ENCODE assay signal across 21 cellular contexts in genomic region chr20:23624307-23624706, GRCh38. TPM values are rescaled to one million over a fixed set of nuclear protein-coding genes. Genes with fewer than 3 reads are reported as not detected.
A peak's percentile ranks its signal among the peaks of the same experiment; 100 is the strongest.
DNase-seq lines count a peak whose midpoint lies in the region; ATAC-seq and TF ChIP-seq lines count a peak whose summit lies in the region.
"Had no signal": no experiment of that assay in that cellular context is flagged by ENCODE, and none has a peak within 500 bp of the region (broad histone marks: within the 10 kb centered on the region; RNA-seq: fewer than 3 reads in every experiment).

No MANE protein-coding gene starts in this region.

- H3K4me1 ChIP-seq in right atrium auricular region: peaks cover 0 to 40% of the 10 kb centered on the region in 2 donors
- H3K4me1 ChIP-seq in muscle layer of colon (ENCODE audit: insufficient read depth, low read length): peaks cover 16% of the 10 kb centered on the region
- peaks cover 33% of the 10 kb centered on the region for H3K4me1 ChIP-seq in vagina
- H3K4me1 ChIP-seq: prostate gland had no signal

- TF ChIP-seq POLR2A in erythroblast (IDR thresholded peaks at IDR 0.05; ENCODE audit: low read length): peak; percentile 29
- no peak for TF ChIP-seq POLR2A in vagina (IDR thresholded peaks at IDR 0.05)

- no peak for DNase-seq in right atrium auricular region (ENCODE audit: low spot score)
- no peak for DNase-seq in Right ventricle myocardium superior
- DNase-seq in erythroblast (lab: John Stamatoyannopoulos, UW): no peak
- DNase-seq in vagina (ENCODE audit: extremely low spot score in 2 of 2): no peak
- DNase-seq in T1000 (lab: John Stamatoyannopoulos, UW): no peak
- DNase-seq in cerebellar nuclear complex (lab: John Stamatoyannopoulos, UW): no peak
- DNase-seq in NCI-H2081 treated with DMSO at 0.1 percent for 48 hours (lab: John Stamatoyannopoulos, UW): no peak
- DNase-seq: activated T-cell treated with anti-CD3 and anti-CD28 coated beads, Interleukin-2, amount 50 U/mL, for 48 hours; adrenal gland; CD4-positive, alpha-beta T cell; DMS79 treated with DMSO at 0.1 percent for 48 hours; Karpas-422; naive thymus-derived CD4-positive, alpha-beta T cell; NCI-H1417 treated with DMSO at 0.1 percent for 48 hours had no signal

- ATAC-seq in Right ventricle myocardium superior (ENCODE audit: poor library complexity): no peak
- ATAC-seq: naive thymus-derived CD4-positive, alpha-beta T cell had no signal

- H3K9me3 ChIP-seq in right atrium auricular region: no peaks in the 10 kb centered on the region
- H3K9me3 ChIP-seq in muscle layer of colon (ENCODE audit: low read length): no peaks in the 10 kb centered on the region
- H3K9me3 ChIP-seq in vagina: no peaks in the 10 kb centered on the region
- H3K9me3 ChIP-seq: adrenal gland, prostate gland, SJSA1 had no signal

- no peaks in the 10 kb centered on the region for H3K27me3 ChIP-seq in right atrium auricular region
- no peaks in the 10 kb centered on the region for H3K27me3 ChIP-seq in muscle layer of colon (ENCODE audit: control insufficient read depth in 1 of 2, insufficient read depth in 2 of 2, low read length in 2 of 2)
- H3K27me3 ChIP-seq in vagina: no peaks in the 10 kb centered on the region
- H3K27me3 ChIP-seq: adrenal gland, SJSA1 had no signal

- H3K4me3 ChIP-seq in right atrium auricular region (no peak overlapping the region), muscle layer of colon (ENCODE audit: low read depth in 1 of 2, low read length in 2 of 2) (no peak overlapping the region), vagina (no peak overlapping the region)
- H3K4me3 ChIP-seq: adrenal gland, prostate gland, SJSA1 had no signal

- no peak overlapping the region for H3K9ac ChIP-seq in muscle layer of colon (ENCODE audit: low read length)

- intact Hi-C loops in Right ventricle myocardium superior (cut with DNase I): no loop called here
- intact Hi-C loops in vagina (cut with DNase I): loop anchor here (5.0 kb wide), 1 partner anchor 262 kb away; the partner anchor contains the start of gene GZF1

- H3K36me3 ChIP-seq in right atrium auricular region (no peaks in the 10 kb centered on the region), muscle layer of colon (ENCODE audit: insufficient read depth, low read length) (no peaks in the 10 kb centered on the region), vagina (no peaks in the 10 kb centered on the region)
- H3K36me3 ChIP-seq: adrenal gland, prostate gland, SJSA1 had no signal

- TF ChIP-seq CTCF in right atrium auricular region (IDR thresholded peaks at IDR 0.05): no peak
- no peak for TF ChIP-seq CTCF in vagina (IDR thresholded peaks at IDR 0.05)

- H3K27ac ChIP-seq in right atrium auricular region (peak overlapping the region; percentile 76 to 80), muscle layer of colon (ENCODE audit: low read depth, low read length) (peak overlapping the region; percentile 6), vagina (peak overlapping the region; percentile 87)
- H3K27ac ChIP-seq: HL-60, SJSA1 had no signal

RNA-seq across cellular contexts. Expression of gene CST3, which starts 13.4 kb away (rescaled TPM):
- total RNA-seq in right atrium auricular region (100 to 1,000 TPM; 884 to 914 TPM), Right ventricle myocardium superior (971 TPM), vagina (1,106 TPM)

RNA-seq across cellular contexts. Expression of gene CST9, which starts 18.6 kb away (rescaled TPM):
- total RNA-seq in right atrium auricular region (not detected), Right ventricle myocardium superior (not detected), vagina (not detected)
- total RNA-seq: adrenal gland; CD4-positive, alpha-beta T cell; epithelial cell of proximal tubule; liver; naive thymus-derived CD4-positive, alpha-beta T cell; prostate gland; SJSA1; subcutaneous adipose tissue had no signal

RNA-seq across cellular contexts. Expression of gene CST9L, which starts 56.0 kb away (rescaled TPM):
- not detected for total RNA-seq in right atrium auricular region
- not detected for total RNA-seq in Right ventricle myocardium superior
- total RNA-seq in vagina: not detected
- total RNA-seq: adrenal gland; CD4-positive, alpha-beta T cell; epithelial cell of proximal tubule; liver; naive thymus-derived CD4-positive, alpha-beta T cell; SJSA1; subcutaneous adipose tissue had no signal

Comparison
In these comparisons a context has a peak if more than half of its experiments do, and no peak if none do; other contexts are left out.
1. H3K27ac ChIP-seq: peak in every context shown above with its lines; median percentile 87 in vagina; 78 in right atrium auricular region; 6 in muscle layer of colon.